ENCODE assay signal across 8 cellular contexts in genomic region chr1:35882945-35883680, GRCh38.
A peak's percentile ranks its signal among the peaks of the same experiment; 100 is the strongest.
DNase-seq lines count a peak whose midpoint lies in the region; ATAC-seq lines count a peak whose summit lies in the region.

Gene AGO1 (plus strand): TSS chr1:35883209. CDS start chr1:35883422, 213 bp downstream.

- peak; percentile 45 for DNase-seq in NCI-H524 treated with DMSO at 0.1 percent for 48 hours (lab: John Stamatoyannopoulos, UW)
- peak; percentile 96 to 97 for DNase-seq in activated CD4-positive, alpha-beta T cell treated with anti-CD3 and anti-CD28 coated beads for 4 hours
- peak; percentile 90 to 96 (median 95) for DNase-seq in stimulated activated CD4-positive, alpha-beta T cell treated with anti-CD3 and anti-CD28 coated beads, Interleukin-1b, Interleukin-23, amount 100 ng/mL, for 24 hours (ENCODE audit: low read depth in 4 of 4, low spot score in 1 of 4)

- H3K4me2 ChIP-seq in BLaER1 treated with 17β-estradiol and CSF1 and Interleukin-3, amounts not matched to agents 10 nM and 100 nM: peak within 1 kb of the TSS; percentile 83 to 97 (median 95)

- H4K20me1 ChIP-seq in BLaER1 treated with 17β-estradiol and CSF1 and Interleukin-3, amounts not matched to agents 10 nM and 100 nM: peaks cover 22 to 41% (median 39%) of the 10 kb centered on the region in 11 experiments; a peak in 20 of 22 replicates

- H3K9ac ChIP-seq in BLaER1 treated with 17β-estradiol and CSF1 and Interleukin-3, amounts not matched to agents 10 nM and 100 nM: peak within 1 kb of the TSS; percentile 83 to 93 (median 88)

- H3K27me3 ChIP-seq in BLaER1 treated with 17β-estradiol and CSF1 and Interleukin-3, amounts not matched to agents 10 nM and 100 nM: no peaks in the 10 kb centered on the region
- H3K27me3 ChIP-seq in layer of hippocampus (ENCODE audit: control insufficient read depth, insufficient read depth, low read length): no peaks in the 10 kb centered on the region

- peak within 1 kb of the TSS; percentile 81 to 100 (median 97) for H3K4me3 ChIP-seq in BLaER1 treated with 17β-estradiol and CSF1 and Interleukin-3, amounts not matched to agents 10 nM and 100 nM

- H3K9me3 ChIP-seq in BLaER1 treated with 17β-estradiol and CSF1 and Interleukin-3, amounts not matched to agents 10 nM and 100 nM (replicated peaks in 1 of 11): no peaks in the 10 kb centered on the region

- peaks cover 0 to 7% (median under 1%) of the 10 kb centered on the region in 11 experiments; a peak in 10 of 22 replicates for H3K36me3 ChIP-seq in BLaER1 treated with 17β-estradiol and CSF1 and Interleukin-3, amounts not matched to agents 10 nM and 100 nM

- H3K4me1 ChIP-seq in BLaER1 treated with 17β-estradiol and CSF1 and Interleukin-3, amounts not matched to agents 10 nM and 100 nM: peaks cover 38 to 50% (median 42%) of the 10 kb centered on the region in 10 experiments

- peak within 1 kb of the TSS; percentile 55 to 88 (median 79) for H3K27ac ChIP-seq in BLaER1 treated with 17β-estradiol and CSF1 and Interleukin-3, amounts not matched to agents 10 nM and 100 nM
- peak within 1 kb of the TSS; percentile 85 for H3K27ac ChIP-seq in cingulate gyrus (ENCODE audit: low read depth, low read length)
- peak within 1 kb of the TSS; percentile 85 for H3K27ac ChIP-seq in layer of hippocampus (ENCODE audit: low read depth, low read length)

- ATAC-seq in GM19324 (IDR thresholded peaks at IDR 0.05; ENCODE audit: low FRiP score, unreplicated experiment) (peak; percentile 90), HG03460 (IDR thresholded peaks at IDR 0.05; ENCODE audit: unreplicated experiment) (peak; percentile 85)

Comparison
In these comparisons a context has a peak if more than half of its experiments do, and no peak if none do; other contexts are left out.
1. Peak in every context shown above with its lines: DNase-seq, ATAC-seq, H3K4me3 ChIP-seq and H3K27ac ChIP-seq.
2. DNase-seq: peak in every context shown above with its lines; median percentile 96 in activated CD4-positive, alpha-beta T cell treated with anti-CD3 and anti-CD28 coated beads for 4 hours; 95 in stimulated activated CD4-positive, alpha-beta T cell treated with anti-CD3 and anti-CD28 coated beads, Interleukin-1b, Interleukin-23, amount 100 ng/mL, for 24 hours; 45 in NCI-H524 treated with DMSO at 0.1 percent for 48 hours.